In genomic region chr5:140346348-140347221, GRCh38 we compare ENCODE assay signal across 8 cellular contexts. TPM values are rescaled to one million over a fixed set of nuclear protein-coding genes. Genes with fewer than 3 reads are reported as not detected.
DNase-seq lines count a peak whose midpoint lies in the region; ATAC-seq and TF ChIP-seq lines count a peak whose summit lies in the region.

Gene HBEGF, minus strand, starts transcription at chr5:140346603. Its CDS starts 275 bp downstream, at chr5:140346328.

- DNase-seq in Ammon's horn (ENCODE audit: low spot score) (peak; percentile 87), NCI-H748 (lab: John Stamatoyannopoulos, UW; ENCODE audit: unreplicated experiment) (peak; percentile 83), lung microvascular endothelial cell (ENCODE audit: low read depth in 2 of 2) (peak; percentile 82 to 88)
- peak; percentile 65 for DNase-seq in activated CD8-positive, alpha-beta T cell treated with anti-CD3 and anti-CD28 coated beads for 36 hours
- peak; percentile 17 to 38 (median 22) for DNase-seq in effector memory CD8-positive, alpha-beta T cell
- DNase-seq in stimulated activated CD8-positive, alpha-beta memory T cell treated with anti-CD3 and anti-CD28 coated beads, Interleukin-15, amount 100 ng/mL, for 48 hours (ENCODE audit: low read depth in 2 of 2): peak; percentile 21 to 24

- ATAC-seq in GM19023 (IDR thresholded peaks at IDR 0.05; ENCODE audit: unreplicated experiment) (peak; percentile 76), HG03139 (IDR thresholded peaks at IDR 0.05; ENCODE audit: unreplicated experiment) (peak; percentile 71)
- peak; percentile 48 for ATAC-seq in activated CD8-positive, alpha-beta T cell treated with anti-CD3 and anti-CD28 coated beads for 36 hours
- ATAC-seq in effector memory CD8-positive, alpha-beta T cell (replicated peaks): peak; percentile 72

- peak within 1 kb of the TSS; percentile 44 for H3K27ac Mint-ChIP-seq in activated CD8-positive, alpha-beta T cell treated with anti-CD3 and anti-CD28 coated beads for 36 hours
- H3K27ac Mint-ChIP-seq in effector memory CD8-positive, alpha-beta T cell: no peak within 1 kb of the TSS

- H3K4me3 Mint-ChIP-seq in activated CD8-positive, alpha-beta T cell treated with anti-CD3 and anti-CD28 coated beads for 36 hours: peak within 1 kb of the TSS; percentile 73
- H3K4me3 Mint-ChIP-seq in effector memory CD8-positive, alpha-beta T cell: peak within 1 kb of the TSS; percentile 74 to 77

- intact Hi-C loops in activated CD8-positive, alpha-beta T cell treated with anti-CD3 and anti-CD28 coated beads for 36 hours (cut with micrococcal nuclease): no loop called here

- H3K36me3 Mint-ChIP-seq in activated CD8-positive, alpha-beta T cell treated with anti-CD3 and anti-CD28 coated beads for 36 hours (ENCODE audit: low read depth): peaks cover 16% of the 10 kb centered on the region
- no peaks in the 10 kb centered on the region for H3K36me3 Mint-ChIP-seq in effector memory CD8-positive, alpha-beta T cell (ENCODE audit: insufficient read depth)

- peaks cover 3% of the 10 kb centered on the region for H3K9me3 Mint-ChIP-seq in activated CD8-positive, alpha-beta T cell treated with anti-CD3 and anti-CD28 coated beads for 36 hours
- no peaks in the 10 kb centered on the region for H3K9me3 Mint-ChIP-seq in effector memory CD8-positive, alpha-beta T cell

- CTCF ChIA-PET in activated CD8-positive, alpha-beta T cell treated with anti-CD3 and anti-CD28 coated beads for 36 hours (lab: Charles Lee): interaction anchor here (0.6 to 22.2 kb wide), 21 partner anchors 8 to 286 kb away, joined by 3 to 874 read pairs (median 4); partner anchors contain the start of genes PFDN1 and SLC4A9

- H3K27me3 Mint-ChIP-seq in activated CD8-positive, alpha-beta T cell treated with anti-CD3 and anti-CD28 coated beads for 36 hours: peaks cover 10% of the 10 kb centered on the region
- H3K27me3 Mint-ChIP-seq in effector memory CD8-positive, alpha-beta T cell: peaks cover 18 to 31% of the 10 kb centered on the region in 2 donors

- peak; percentile 52 for TF ChIP-seq CTCF in activated CD8-positive, alpha-beta T cell treated with anti-CD3 and anti-CD28 coated beads for 36 hours (IDR thresholded peaks at IDR 0.05)

- peaks cover 36% of the 10 kb centered on the region for H3K4me1 Mint-ChIP-seq in activated CD8-positive, alpha-beta T cell treated with anti-CD3 and anti-CD28 coated beads for 36 hours (ENCODE audit: low read depth)
- peaks cover 17 to 18% of the 10 kb centered on the region in 2 donors for H3K4me1 Mint-ChIP-seq in effector memory CD8-positive, alpha-beta T cell (ENCODE audit: low read depth in 2 of 2)

- POLR2A ChIA-PET in activated CD8-positive, alpha-beta T cell treated with anti-CD3 and anti-CD28 coated beads for 36 hours (lab: Charles Lee): interaction anchor here (0.9 to 1.7 kb wide), 7 partner anchors 7 to 319 kb away, joined by 3 to 4 read pairs (median 3); no protein-coding TSS in a partner anchor

RNA-seq across cellular contexts. Expression of gene HBEGF, which starts in this region (rescaled TPM):
- total RNA-seq in activated CD8-positive, alpha-beta T cell treated with anti-CD3 and anti-CD28 coated beads for 36 hours: 1 to 10 TPM; 5.1 to 6.4 TPM
- total RNA-seq in lung microvascular endothelial cell: 16.6 and 20.4 TPM in 2 replicates

Comparison
In these comparisons a context has a peak if more than half of its experiments do, and no peak if none do; other contexts are left out.
1. Peak in every context shown above with its lines: DNase-seq and ATAC-seq.
2. DNase-seq: peak in every context shown above with its lines; median percentile 87 in Ammon's horn; 85 in lung microvascular endothelial cell; 83 in NCI-H748; 65 in activated CD8-positive, alpha-beta T cell treated with anti-CD3 and anti-CD28 coated beads for 36 hours; 22 in stimulated activated CD8-positive, alpha-beta memory T cell treated with anti-CD3 and anti-CD28 coated beads, Interleukin-15, amount 100 ng/mL, for 48 hours; 22 in effector memory CD8-positive, alpha-beta T cell.